ENCODE assay signal across 13 cellular contexts in the genomic region with DNA sequence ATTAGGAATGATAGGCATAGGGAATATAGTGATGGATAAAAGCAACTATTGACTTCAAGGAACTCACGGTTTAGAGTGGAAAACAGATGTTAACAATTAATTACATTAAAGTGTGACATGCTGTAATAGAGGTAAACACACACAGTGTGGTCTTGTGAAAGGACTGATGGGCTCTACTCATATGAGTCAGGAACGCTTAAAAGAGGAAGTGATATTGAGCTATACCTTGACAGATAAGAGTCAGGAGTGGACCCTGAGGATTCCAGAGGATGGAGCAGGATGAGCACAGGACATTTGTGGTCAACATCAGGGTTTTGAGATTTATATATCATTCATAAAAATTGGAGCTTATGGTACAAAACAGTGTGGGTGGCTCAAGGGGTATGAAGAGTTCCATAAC. TPM values are rescaled to one million over a fixed set of nuclear protein-coding genes. Genes with fewer than 3 reads are reported as not detected.
A peak's percentile ranks its signal among the peaks of the same experiment; 100 is the strongest.
DNase-seq lines count a peak whose midpoint lies in the region; ATAC-seq, FAIRE-seq and TF ChIP-seq lines count a peak whose summit lies in the region.
"Had no signal": no experiment of that assay in that cellular context is flagged by ENCODE, and none has a peak within 500 bp of the region (broad histone marks: within the 10 kb centered on the region; RNA-seq: fewer than 3 reads in every experiment).

No MANE protein-coding gene starts in this region.

- H3K4me2 ChIP-seq in GM12878 (ENCODE audit: control insufficient read depth, insufficient read depth): no peak overlapping the region

- SMC1A ChIA-PET in GM12878 (lab: Charles Lee; ENCODE audit: uncharacterized antibody, unreplicated experiment): interaction anchor here (1.3 to 2.0 kb wide), 2 partner anchors 8 to 14 kb away, joined by 3 to 8 read pairs; no protein-coding TSS in a partner anchor

- DNase-seq in GM12878 (ENCODE audit: low read depth, low spot score) (peak; percentile 33), posterior cingulate gyrus (no peak), NCI-H526 (lab: John Stamatoyannopoulos, UW) (no peak), D341Med (ENCODE audit: low spot score) (no peak)
- DNase-seq: activated T-cell treated with anti-CD3 and anti-CD28 coated beads for 4 hours, midbrain, NCI-H2107, RPMI8226 had no signal

- no TSS peak for BruUV-seq in GM12878 (replicated peaks; lab: Mats Ljungman, UMichigan)

- intact Hi-C loops in GM12878 (cut with micrococcal nuclease; ENCODE audit: unreplicated experiment): no loop called here
- intact Hi-C loops in posterior cingulate gyrus (cut with DNase I): no loop called here

- TF ChIP-seq RAD21 in GM12878 (IDR thresholded peaks at IDR 0.05; ENCODE audit: insufficient read depth, low read depth, low read length): no peak

- H3K36me3 ChIP-seq in GM12878 (ENCODE audit: control insufficient read depth in 2 of 2, insufficient read depth in 2 of 2, low read length in 1 of 2): peaks cover 0 to 7% of the 10 kb centered on the region in 2 experiments; a peak in 2 of 4 replicates

- no peak overlapping the region for H3K27ac ChIP-seq in GM12878 (ENCODE audit: control insufficient read depth, insufficient read depth)

- CTCF ChIA-PET in GM12878 (lab: Yijun Ruan, JAX): interaction anchor here (1.8 to 8.6 kb wide), 4 partner anchors 10 to 493 kb away, joined by 7 to 120 read pairs (median 14); a partner anchor contains a TSS

- peak; percentile 46 to 90; a peak in 2 of 4 replicates for TF ChIP-seq EP300 in GM12878 (IDR thresholded peaks at IDR 0.05; ENCODE audit: borderline replicate concordance in 1 of 2, control insufficient read depth in 1 of 2, low read depth in 2 of 2, low read length in 2 of 2)

- WGBS in GM12878 (ENCODE audit: insufficient coverage, insufficient replicate concordance, low lambda C conversion rate, missing lambda C conversion rate): 41% methylated on average over 2 of the region's 2 CpGs

- no peak overlapping the region for H2AFZ ChIP-seq in GM12878 (ENCODE audit: control insufficient read depth, low read depth, low read length)

- in situ Hi-C loops in GM12878 (cut with MboI): no loop called here

- POLR2A ChIA-PET in GM12878 (lab: Charles Lee): interaction anchor here (0.5 to 0.9 kb wide), 2 partner anchors 11 to 400 kb away, joined by 3 to 8 read pairs; no protein-coding TSS in a partner anchor

- H3K27me3 ChIP-seq in GM12878 (replicated peaks in 1 of 2; ENCODE audit: control insufficient read depth in 2 of 2, insufficient read depth in 2 of 2, low read length in 1 of 2): no peaks in the 10 kb centered on the region

- FAIRE-seq in GM12878 (lab: Jason Lieb, UNC): peak; percentile 31
- FAIRE-seq: endothelial cell of umbilical vein, HepG2 had no signal

- ATAC-seq in GM18909 (IDR thresholded peaks at IDR 0.05; ENCODE audit: poor library complexity, unreplicated experiment) (peak; percentile 99), GM21619 (IDR thresholded peaks at IDR 0.05; ENCODE audit: unreplicated experiment) (peak; percentile 99), HG03103 (IDR thresholded peaks at IDR 0.05; ENCODE audit: low read depth, unreplicated experiment) (peak; percentile 100), GM12878 (peak; percentile 100)
- ATAC-seq: HepG2 had no signal

- no peak for TF ChIP-seq CTCF in GM12878 (IDR thresholded peaks at IDR 0.05 in 2 of 3, conservative IDR thresholded peaks at IDR 0.05 in 1 of 3; ENCODE audit: control insufficient read depth in 2 of 3, extremely low read depth in 1 of 3, insufficient read depth in 1 of 3, low read depth in 3 of 3, low read length in 3 of 3)

- H3K4me1 ChIP-seq in GM12878 (ENCODE audit: control insufficient read depth, insufficient read depth, low read length): peaks cover 3% of the 10 kb centered on the region; the same call in 1 of the 2 replicates

- TF ChIP-seq POLR2A in GM12878 (IDR thresholded peaks at IDR 0.05; ENCODE audit: low read depth, low read length): no peak

- no peak overlapping the region for H3K4me3 ChIP-seq in GM12878

- no peaks in the 10 kb centered on the region for H4K20me1 ChIP-seq in GM12878 (ENCODE audit: control insufficient read depth, insufficient read depth)

- RAD21 ChIA-PET in GM12878 (lab: Charles Lee; ENCODE audit: unreplicated experiment): interaction anchor here (1.6 to 2.0 kb wide), 2 partner anchors 10 to 13 kb away, joined by 8 to 10 read pairs; a partner anchor contains a TSS

- no peak overlapping the region for H3K9ac ChIP-seq in GM12878 (ENCODE audit: control insufficient read depth, insufficient read depth, low read length)

- H3K79me2 ChIP-seq in GM12878 (ENCODE audit: control insufficient read depth, insufficient read depth, low read length): no peaks in the 10 kb centered on the region

- no peaks in the 10 kb centered on the region for H3K9me3 ChIP-seq in GM12878 (replicated peaks; ENCODE audit: control insufficient read depth, insufficient read depth, low read length)

TF ChIP-seq in GM12878, 131 proteins besides CTCF, POLR2A, EP300 and RAD21 (continues in another document):
- TF ChIP-seq, protein P1, sequence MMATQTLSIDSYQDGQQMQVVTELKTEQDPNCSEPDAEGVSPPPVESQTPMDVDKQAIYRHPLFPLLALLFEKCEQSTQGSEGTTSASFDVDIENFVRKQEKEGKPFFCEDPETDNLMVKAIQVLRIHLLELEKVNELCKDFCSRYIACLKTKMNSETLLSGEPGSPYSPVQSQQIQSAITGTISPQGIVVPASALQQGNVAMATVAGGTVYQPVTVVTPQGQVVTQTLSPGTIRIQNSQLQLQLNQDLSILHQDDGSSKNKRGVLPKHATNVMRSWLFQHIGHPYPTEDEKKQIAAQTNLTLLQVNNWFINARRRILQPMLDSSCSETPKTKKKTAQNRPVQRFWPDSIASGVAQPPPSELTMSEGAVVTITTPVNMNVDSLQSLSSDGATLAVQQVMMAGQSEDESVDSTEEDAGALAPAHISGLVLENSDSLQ (IDR thresholded peaks at IDR 0.05): peak; percentile 69
- TF ChIP-seq KAT2A (conservative IDR thresholded peaks at IDR 0.05; ENCODE audit: control insufficient read depth, low read depth, low read length): no peak
- no peak for TF ChIP-seq SMARCA5 (IDR thresholded peaks at IDR 0.05)
- no peak for TF ChIP-seq HCFC1 (IDR thresholded peaks at IDR 0.05; ENCODE audit: low read length)
- peak; percentile 88 for TF ChIP-seq MTA2 (IDR thresholded peaks at IDR 0.05; ENCODE audit: low read depth)
- TF ChIP-seq GABPA (IDR thresholded peaks at IDR 0.05; ENCODE audit: low read depth): no peak
- no peak for TF ChIP-seq SREBF2 (IDR thresholded peaks at IDR 0.05; ENCODE audit: low read length)
- no peak for TF ChIP-seq MEF2A (IDR thresholded peaks at IDR 0.05; ENCODE audit: insufficient read depth, low read depth, low read length)
- TF ChIP-seq, protein P2, sequence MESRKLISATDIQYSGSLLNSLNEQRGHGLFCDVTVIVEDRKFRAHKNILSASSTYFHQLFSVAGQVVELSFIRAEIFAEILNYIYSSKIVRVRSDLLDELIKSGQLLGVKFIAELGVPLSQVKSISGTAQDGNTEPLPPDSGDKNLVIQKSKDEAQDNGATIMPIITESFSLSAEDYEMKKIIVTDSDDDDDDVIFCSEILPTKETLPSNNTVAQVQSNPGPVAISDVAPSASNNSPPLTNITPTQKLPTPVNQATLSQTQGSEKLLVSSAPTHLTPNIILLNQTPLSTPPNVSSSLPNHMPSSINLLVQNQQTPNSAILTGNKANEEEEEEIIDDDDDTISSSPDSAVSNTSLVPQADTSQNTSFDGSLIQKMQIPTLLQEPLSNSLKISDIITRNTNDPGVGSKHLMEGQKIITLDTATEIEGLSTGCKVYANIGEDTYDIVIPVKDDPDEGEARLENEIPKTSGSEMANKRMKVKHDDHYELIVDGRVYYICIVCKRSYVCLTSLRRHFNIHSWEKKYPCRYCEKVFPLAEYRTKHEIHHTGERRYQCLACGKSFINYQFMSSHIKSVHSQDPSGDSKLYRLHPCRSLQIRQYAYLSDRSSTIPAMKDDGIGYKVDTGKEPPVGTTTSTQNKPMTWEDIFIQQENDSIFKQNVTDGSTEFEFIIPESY (IDR thresholded peaks at IDR 0.05): no peak

RNA-seq across cellular contexts. Expression of a gene that starts 11.0 kb away (rescaled TPM):
- total RNA-seq in GM12878 (2013; cell fraction: nucleolus; rRNA removed): 50.0 and 55.9 TPM in 2 replicates
- 17.3 and 19.4 TPM in 2 replicates for total RNA-seq in GM12878 (2014; rRNA removed)
- 16.9 and 17.0 TPM in 2 replicates for total RNA-seq in GM12878 (2014; rRNA removed; fragmentation: Illumina TruSeq; extraction: Trizol)
- 16.9 and 19.8 TPM in 2 replicates for total RNA-seq in GM12878 (2021)
- polyA plus RNA-seq in GM12878 (2011; ENCODE audit: low read depth): 7.0 TPM
- polyA plus RNA-seq in GM12878 (2011; rRNA removed): 20.7 and 22.1 TPM in 2 replicates
- 10.9 and 12.4 TPM in 2 replicates for polyA plus RNA-seq in GM12878 (2011; cell fraction: cytosol; rRNA removed)
- polyA plus RNA-seq in GM12878 (2011; cell fraction: nucleus; rRNA removed): 22.9 and 31.0 TPM in 2 replicates
- 6.6 and 9.4 TPM in 2 replicates for polyA plus RNA-seq in GM12878 (2012)
- 18.6 and 24.5 TPM in 2 replicates for polyA plus RNA-seq in GM12878 (2014; fragmentation: Illumina TruSeq; extraction: Trizol)
- polyA plus RNA-seq in GM12878 (2014; fragmentation: Nextera tagmentation; extraction: Ambion mirVana): 1 to 10 TPM; 7.8 to 8.6 TPM
- polyA plus RNA-seq in GM12878 (2014; rRNA removed): 20.9 and 22.1 TPM in 2 replicates
- 10 to 100 TPM; 20.4 to 20.6 TPM for polyA plus RNA-seq in GM12878 (2016; fragmentation: Nextera tagmentation; extraction: Ambion mirVana)
- polyA minus RNA-seq in GM12878 (2011; rRNA and poly(A)+ RNA removed): 17.0 and 26.2 TPM in 2 replicates
- 4.8 and 5.5 TPM in 2 replicates for polyA minus RNA-seq in GM12878 (2011; cell fraction: cytosol; rRNA and poly(A)+ RNA removed)
- polyA minus RNA-seq in GM12878 (2011; cell fraction: nucleus; rRNA and poly(A)+ RNA removed): 9.8 and 17.5 TPM in 2 replicates

RNA-seq across cellular contexts. Expression of a gene that starts 53.4 kb away (rescaled TPM):
- total RNA-seq in GM12878 (2013; cell fraction: nucleolus; rRNA removed): 32.6 and 35.1 TPM in 2 replicates
- total RNA-seq in GM12878 (2014; rRNA removed) (1.4 and 1.5 TPM in 2 replicates), GM12878 (2014; rRNA removed; fragmentation: Illumina TruSeq; extraction: Trizol) (1.4 and 1.7 TPM in 2 replicates), GM12878 (2021) (2.4 and 3.2 TPM in 2 replicates)
- polyA plus RNA-seq in GM12878 (2011; ENCODE audit: low read depth): 0.96 TPM
- polyA plus RNA-seq in GM12878 (2011; rRNA removed) (2.9 TPM in 2 replicates), GM12878 (2014; fragmentation: Illumina TruSeq; extraction: Trizol) (0.85 and 1.2 TPM in 2 replicates), GM12878 (2014; fragmentation: Nextera tagmentation; extraction: Ambion mirVana) (under 1 TPM; 0.27 to 0.29 TPM), GM12878 (2014; rRNA removed) (0.70 and 0.87 TPM in 2 replicates), GM12878 (2016; fragmentation: Nextera tagmentation; extraction: Ambion mirVana) (1 to 10 TPM in 1 of 2 experiments, under 1 TPM in 1; 0.76 to 1.2 TPM)
- polyA plus RNA-seq in GM12878 (2011; cell fraction: cytosol; rRNA removed): 2.4 and 3.1 TPM in 2 replicates
- 5.1 and 5.4 TPM in 2 replicates for polyA plus RNA-seq in GM12878 (2011; cell fraction: nucleus; rRNA removed)
- polyA plus RNA-seq in GM12878 (2012): 0.97 and 1.5 TPM in 2 replicates
- polyA minus RNA-seq in GM12878 (2011; rRNA and poly(A)+ RNA removed): 13.1 and 14.3 TPM in 2 replicates
- 3.2 and 3.6 TPM in 2 replicates for polyA minus RNA-seq in GM12878 (2011; cell fraction: cytosol; rRNA and poly(A)+ RNA removed)
- polyA minus RNA-seq in GM12878 (2011; cell fraction: nucleus; rRNA and poly(A)+ RNA removed): 6.3 and 10.2 TPM in 2 replicates
